1 cellular context compared by ENCODE assay signal in genomic region chr16:55834044-55834443, GRCh38.
TF ChIP-seq lines count a peak whose summit lies in the region.

No MANE protein-coding gene starts in this region.

TF ChIP-seq in GM12878, 131 proteins besides CTCF, POLR2A, EP300 and RAD21 (continued from another document and continues in another):
- no peak for TF ChIP-seq ELK1 (IDR thresholded peaks at IDR 0.05; ENCODE audit: low read depth, low read length)
- TF ChIP-seq POU2F2 (IDR thresholded peaks at IDR 0.05; ENCODE audit: borderline replicate concordance, low read depth, low read length), result no peak
- TF ChIP-seq ATF3 (IDR thresholded peaks at IDR 0.05; ENCODE audit: borderline replicate concordance, extremely low read depth, low read depth, low read length), result no peak
- no peak for TF ChIP-seq CBX5 (IDR thresholded peaks at IDR 0.05; ENCODE audit: low read depth)
- no peak for TF ChIP-seq HDAC2 (IDR thresholded peaks at IDR 0.05)
- no peak for TF ChIP-seq STAT3 (IDR thresholded peaks at IDR 0.05; ENCODE audit: low read depth, low read length)
- TF ChIP-seq NR2C2 (IDR thresholded peaks at IDR 0.05; ENCODE audit: borderline replicate concordance, control insufficient read depth, insufficient read length, low read depth), result no peak
- peak; percentile 60; the same call in 1 of the 2 replicates for TF ChIP-seq IRF4 (IDR thresholded peaks at IDR 0.05; ENCODE audit: low read depth, low read length)
- TF ChIP-seq CEBPB (IDR thresholded peaks at IDR 0.05; ENCODE audit: borderline replicate concordance in 1 of 2, low read depth in 2 of 2, low read length in 2 of 2), result no peak
- no peak for TF ChIP-seq FOXM1 (IDR thresholded peaks at IDR 0.05; ENCODE audit: low read depth, low read length)
- no peak for TF ChIP-seq BCL3 (IDR thresholded peaks at IDR 0.05; ENCODE audit: borderline replicate concordance, insufficient read depth, low read depth, low read length, poor library complexity, severe bottlenecking)
- TF ChIP-seq HDAC6 (IDR thresholded peaks at IDR 0.05; ENCODE audit: unreplicated experiment), result no peak
- TF ChIP-seq EED (IDR thresholded peaks at IDR 0.05; ENCODE audit: low read depth), result no peak
- no peak for TF ChIP-seq SMAD5 (IDR thresholded peaks at IDR 0.05; ENCODE audit: low read depth)
- no peak for TF ChIP-seq SREBF1 (IDR thresholded peaks at IDR 0.05; ENCODE audit: low read length)
- no peak for TF ChIP-seq RCOR1 (conservative IDR thresholded peaks at IDR 0.05; ENCODE audit: low read depth, low read length)
- 0 out of 2 replicates have a peak, but pooled peaks have one; percentile 12 for TF ChIP-seq JUND (IDR thresholded peaks at IDR 0.05; ENCODE audit: low read depth, low read length)
- no peak for TF ChIP-seq BRCA1 (IDR thresholded peaks at IDR 0.05; ENCODE audit: low read depth, low read length)
- TF ChIP-seq CHD2 (IDR thresholded peaks at IDR 0.05; ENCODE audit: borderline replicate concordance, low read depth, low read length), result no peak
- no peak for TF ChIP-seq MLLT1 (IDR thresholded peaks at IDR 0.05)
- TF ChIP-seq, protein P1, sequence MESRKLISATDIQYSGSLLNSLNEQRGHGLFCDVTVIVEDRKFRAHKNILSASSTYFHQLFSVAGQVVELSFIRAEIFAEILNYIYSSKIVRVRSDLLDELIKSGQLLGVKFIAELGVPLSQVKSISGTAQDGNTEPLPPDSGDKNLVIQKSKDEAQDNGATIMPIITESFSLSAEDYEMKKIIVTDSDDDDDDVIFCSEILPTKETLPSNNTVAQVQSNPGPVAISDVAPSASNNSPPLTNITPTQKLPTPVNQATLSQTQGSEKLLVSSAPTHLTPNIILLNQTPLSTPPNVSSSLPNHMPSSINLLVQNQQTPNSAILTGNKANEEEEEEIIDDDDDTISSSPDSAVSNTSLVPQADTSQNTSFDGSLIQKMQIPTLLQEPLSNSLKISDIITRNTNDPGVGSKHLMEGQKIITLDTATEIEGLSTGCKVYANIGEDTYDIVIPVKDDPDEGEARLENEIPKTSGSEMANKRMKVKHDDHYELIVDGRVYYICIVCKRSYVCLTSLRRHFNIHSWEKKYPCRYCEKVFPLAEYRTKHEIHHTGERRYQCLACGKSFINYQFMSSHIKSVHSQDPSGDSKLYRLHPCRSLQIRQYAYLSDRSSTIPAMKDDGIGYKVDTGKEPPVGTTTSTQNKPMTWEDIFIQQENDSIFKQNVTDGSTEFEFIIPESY (IDR thresholded peaks at IDR 0.05), result no peak
- TF ChIP-seq SMARCA5 (IDR thresholded peaks at IDR 0.05), result no peak
- no peak for TF ChIP-seq ZNF384 (IDR thresholded peaks at IDR 0.05; ENCODE audit: borderline replicate concordance, low read depth, low read length)
- no peak for TF ChIP-seq MEF2B (IDR thresholded peaks at IDR 0.05; ENCODE audit: partially characterized antibody, poor library complexity, severe bottlenecking)
- no peak for TF ChIP-seq NFXL1 (IDR thresholded peaks at IDR 0.05; ENCODE audit: borderline replicate concordance)
- TF ChIP-seq, protein P2, sequence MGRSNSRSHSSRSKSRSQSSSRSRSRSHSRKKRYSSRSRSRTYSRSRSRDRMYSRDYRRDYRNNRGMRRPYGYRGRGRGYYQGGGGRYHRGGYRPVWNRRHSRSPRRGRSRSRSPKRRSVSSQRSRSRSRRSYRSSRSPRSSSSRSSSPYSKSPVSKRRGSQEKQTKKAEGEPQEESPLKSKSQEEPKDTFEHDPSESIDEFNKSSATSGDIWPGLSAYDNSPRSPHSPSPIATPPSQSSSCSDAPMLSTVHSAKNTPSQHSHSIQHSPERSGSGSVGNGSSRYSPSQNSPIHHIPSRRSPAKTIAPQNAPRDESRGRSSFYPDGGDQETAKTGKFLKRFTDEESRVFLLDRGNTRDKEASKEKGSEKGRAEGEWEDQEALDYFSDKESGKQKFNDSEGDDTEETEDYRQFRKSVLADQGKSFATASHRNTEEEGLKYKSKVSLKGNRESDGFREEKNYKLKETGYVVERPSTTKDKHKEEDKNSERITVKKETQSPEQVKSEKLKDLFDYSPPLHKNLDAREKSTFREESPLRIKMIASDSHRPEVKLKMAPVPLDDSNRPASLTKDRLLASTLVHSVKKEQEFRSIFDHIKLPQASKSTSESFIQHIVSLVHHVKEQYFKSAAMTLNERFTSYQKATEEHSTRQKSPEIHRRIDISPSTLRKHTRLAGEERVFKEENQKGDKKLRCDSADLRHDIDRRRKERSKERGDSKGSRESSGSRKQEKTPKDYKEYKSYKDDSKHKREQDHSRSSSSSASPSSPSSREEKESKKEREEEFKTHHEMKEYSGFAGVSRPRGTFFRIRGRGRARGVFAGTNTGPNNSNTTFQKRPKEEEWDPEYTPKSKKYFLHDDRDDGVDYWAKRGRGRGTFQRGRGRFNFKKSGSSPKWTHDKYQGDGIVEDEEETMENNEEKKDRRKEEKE (IDR thresholded peaks at IDR 0.05), result no peak
- no peak for TF ChIP-seq ZNF592 (IDR thresholded peaks at IDR 0.05)
- TF ChIP-seq SUZ12 (IDR thresholded peaks at IDR 0.05; ENCODE audit: unreplicated experiment), result no peak
- TF ChIP-seq TBL1XR1 (IDR thresholded peaks at IDR 0.05; ENCODE audit: low read depth, low read length), result no peak
- TF ChIP-seq KAT2A (conservative IDR thresholded peaks at IDR 0.05; ENCODE audit: control insufficient read depth, low read depth, low read length), result no peak
- TF ChIP-seq RUNX3 (IDR thresholded peaks at IDR 0.05; ENCODE audit: low read length), result peak; percentile 21; the same call in 1 of the 2 replicates
- TF ChIP-seq, protein P3, sequence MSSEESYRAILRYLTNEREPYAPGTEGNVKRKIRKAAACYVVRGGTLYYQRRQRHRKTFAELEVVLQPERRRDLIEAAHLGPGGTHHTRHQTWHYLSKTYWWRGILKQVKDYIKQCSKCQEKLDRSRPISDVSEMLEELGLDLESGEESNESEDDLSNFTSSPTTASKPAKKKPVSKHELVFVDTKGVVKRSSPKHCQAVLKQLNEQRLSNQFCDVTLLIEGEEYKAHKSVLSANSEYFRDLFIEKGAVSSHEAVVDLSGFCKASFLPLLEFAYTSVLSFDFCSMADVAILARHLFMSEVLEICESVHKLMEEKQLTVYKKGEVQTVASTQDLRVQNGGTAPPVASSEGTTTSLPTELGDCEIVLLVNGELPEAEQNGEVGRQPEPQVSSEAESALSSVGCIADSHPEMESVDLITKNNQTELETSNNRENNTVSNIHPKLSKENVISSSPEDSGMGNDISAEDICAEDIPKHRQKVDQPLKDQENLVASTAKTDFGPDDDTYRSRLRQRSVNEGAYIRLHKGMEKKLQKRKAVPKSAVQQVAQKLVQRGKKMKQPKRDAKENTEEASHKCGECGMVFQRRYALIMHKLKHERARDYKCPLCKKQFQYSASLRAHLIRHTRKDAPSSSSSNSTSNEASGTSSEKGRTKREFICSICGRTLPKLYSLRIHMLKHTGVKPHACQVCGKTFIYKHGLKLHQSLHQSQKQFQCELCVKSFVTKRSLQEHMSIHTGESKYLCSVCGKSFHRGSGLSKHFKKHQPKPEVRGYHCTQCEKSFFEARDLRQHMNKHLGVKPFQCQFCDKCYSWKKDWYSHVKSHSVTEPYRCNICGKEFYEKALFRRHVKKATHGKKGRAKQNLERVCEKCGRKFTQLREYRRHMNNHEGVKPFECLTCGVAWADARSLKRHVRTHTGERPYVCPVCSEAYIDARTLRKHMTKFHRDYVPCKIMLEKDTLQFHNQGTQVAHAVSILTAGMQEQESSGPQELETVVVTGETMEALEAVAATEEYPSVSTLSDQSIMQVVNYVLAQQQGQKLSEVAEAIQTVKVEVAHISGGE (CRISPR knock-in tag; IDR thresholded peaks at IDR 0.05), result no peak
- 0 out of 2 replicates have a peak, but pooled peaks have one; percentile 40 for TF ChIP-seq BCL11A (IDR thresholded peaks at IDR 0.05; ENCODE audit: low read depth, low read length)
- no peak for TF ChIP-seq NR2F1 (conservative IDR thresholded peaks at IDR 0.05)
- TF ChIP-seq, protein P4, sequence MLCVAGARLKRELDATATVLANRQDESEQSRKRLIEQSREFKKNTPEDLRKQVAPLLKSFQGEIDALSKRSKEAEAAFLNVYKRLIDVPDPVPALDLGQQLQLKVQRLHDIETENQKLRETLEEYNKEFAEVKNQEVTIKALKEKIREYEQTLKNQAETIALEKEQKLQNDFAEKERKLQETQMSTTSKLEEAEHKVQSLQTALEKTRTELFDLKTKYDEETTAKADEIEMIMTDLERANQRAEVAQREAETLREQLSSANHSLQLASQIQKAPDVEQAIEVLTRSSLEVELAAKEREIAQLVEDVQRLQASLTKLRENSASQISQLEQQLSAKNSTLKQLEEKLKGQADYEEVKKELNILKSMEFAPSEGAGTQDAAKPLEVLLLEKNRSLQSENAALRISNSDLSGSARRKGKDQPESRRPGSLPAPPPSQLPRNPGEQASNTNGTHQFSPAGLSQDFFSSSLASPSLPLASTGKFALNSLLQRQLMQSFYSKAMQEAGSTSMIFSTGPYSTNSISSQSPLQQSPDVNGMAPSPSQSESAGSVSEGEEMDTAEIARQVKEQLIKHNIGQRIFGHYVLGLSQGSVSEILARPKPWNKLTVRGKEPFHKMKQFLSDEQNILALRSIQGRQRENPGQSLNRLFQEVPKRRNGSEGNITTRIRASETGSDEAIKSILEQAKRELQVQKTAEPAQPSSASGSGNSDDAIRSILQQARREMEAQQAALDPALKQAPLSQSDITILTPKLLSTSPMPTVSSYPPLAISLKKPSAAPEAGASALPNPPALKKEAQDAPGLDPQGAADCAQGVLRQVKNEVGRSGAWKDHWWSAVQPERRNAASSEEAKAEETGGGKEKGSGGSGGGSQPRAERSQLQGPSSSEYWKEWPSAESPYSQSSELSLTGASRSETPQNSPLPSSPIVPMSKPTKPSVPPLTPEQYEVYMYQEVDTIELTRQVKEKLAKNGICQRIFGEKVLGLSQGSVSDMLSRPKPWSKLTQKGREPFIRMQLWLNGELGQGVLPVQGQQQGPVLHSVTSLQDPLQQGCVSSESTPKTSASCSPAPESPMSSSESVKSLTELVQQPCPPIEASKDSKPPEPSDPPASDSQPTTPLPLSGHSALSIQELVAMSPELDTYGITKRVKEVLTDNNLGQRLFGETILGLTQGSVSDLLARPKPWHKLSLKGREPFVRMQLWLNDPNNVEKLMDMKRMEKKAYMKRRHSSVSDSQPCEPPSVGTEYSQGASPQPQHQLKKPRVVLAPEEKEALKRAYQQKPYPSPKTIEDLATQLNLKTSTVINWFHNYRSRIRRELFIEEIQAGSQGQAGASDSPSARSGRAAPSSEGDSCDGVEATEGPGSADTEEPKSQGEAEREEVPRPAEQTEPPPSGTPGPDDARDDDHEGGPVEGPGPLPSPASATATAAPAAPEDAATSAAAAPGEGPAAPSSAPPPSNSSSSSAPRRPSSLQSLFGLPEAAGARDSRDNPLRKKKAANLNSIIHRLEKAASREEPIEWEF (IDR thresholded peaks at IDR 0.05; ENCODE audit: insufficient replicate concordance, low read depth, low read length), result no peak
- TF ChIP-seq BACH1 (IDR thresholded peaks at IDR 0.05; ENCODE audit: borderline replicate concordance), result no peak
- peak; percentile 36; the same call in 1 of the 2 replicates for TF ChIP-seq JUNB (IDR thresholded peaks at IDR 0.05)
